In genomic region chr12:130788515-130788914, GRCh38 we compare ENCODE assay signal across 2 cellular contexts.
TF ChIP-seq lines count a peak whose summit lies in the region.

No MANE protein-coding gene starts in this region.

TF ChIP-seq in GM23338, 12 proteins besides CTCF, POLR2A, EP300 and RAD21:
- no peak for TF ChIP-seq NANOG (IDR thresholded peaks at IDR 0.05; ENCODE audit: borderline replicate concordance)
- no peak for TF ChIP-seq ZNF114 (CRISPR knock-in tag; IDR thresholded peaks at IDR 0.05)
- no peak for TF ChIP-seq EZH2phosphoT487 (IDR thresholded peaks at IDR 0.05; ENCODE audit: unreplicated experiment)
- no peak for TF ChIP-seq JUNB (IDR thresholded peaks at IDR 0.05; ENCODE audit: unreplicated experiment)
- no peak for TF ChIP-seq CREB1 (CRISPR knock-in tag; IDR thresholded peaks at IDR 0.05; ENCODE audit: low read depth)
- no peak for TF ChIP-seq REST (IDR thresholded peaks at IDR 0.05; ENCODE audit: unreplicated experiment)
- TF ChIP-seq EZH2 (IDR thresholded peaks at IDR 0.05; ENCODE audit: low read depth, unreplicated experiment) = no peak
- no peak for TF ChIP-seq ZNF462 (CRISPR knock-in tag; IDR thresholded peaks at IDR 0.05)
- TF ChIP-seq ETS1 (IDR thresholded peaks at IDR 0.05) = no peak
- TF ChIP-seq STAT1 (IDR thresholded peaks at IDR 0.05; ENCODE audit: unreplicated experiment) = no peak
- no peak for TF ChIP-seq ZNF331 (CRISPR knock-in tag; IDR thresholded peaks at IDR 0.05; ENCODE audit: low read depth)
TF ChIP-seq in GM23338: peak in this region for 0.

TF ChIP-seq in SK-N-SH, 30 proteins besides CTCF, POLR2A, EP300 and RAD21:
- TF ChIP-seq IRF3 (IDR thresholded peaks at IDR 0.05; ENCODE audit: low read depth, low read length) (no peak), NFIC (IDR thresholded peaks at IDR 0.05; ENCODE audit: borderline replicate concordance) (no peak), SIN3A (IDR thresholded peaks at IDR 0.05; ENCODE audit: borderline replicate concordance, low read depth, low read length) (no peak), USF1 (IDR thresholded peaks at IDR 0.05; ENCODE audit: borderline replicate concordance, low read depth) (no peak), PBX3 (IDR thresholded peaks at IDR 0.05) (no peak), GABPA (IDR thresholded peaks at IDR 0.05; ENCODE audit: low read depth) (no peak), FOXJ3 (CRISPR knock-in tag; IDR thresholded peaks at IDR 0.05) (no peak), REST (IDR thresholded peaks at IDR 0.05; ENCODE audit: low read depth, low read length) (no peak), RXRA (IDR thresholded peaks at IDR 0.05; ENCODE audit: borderline replicate concordance, low read depth) (no peak), RFX5 (IDR thresholded peaks at IDR 0.05; ENCODE audit: low read length) (no peak)
